ENCODE assay signal across 10 cellular contexts in the genomic region with DNA sequence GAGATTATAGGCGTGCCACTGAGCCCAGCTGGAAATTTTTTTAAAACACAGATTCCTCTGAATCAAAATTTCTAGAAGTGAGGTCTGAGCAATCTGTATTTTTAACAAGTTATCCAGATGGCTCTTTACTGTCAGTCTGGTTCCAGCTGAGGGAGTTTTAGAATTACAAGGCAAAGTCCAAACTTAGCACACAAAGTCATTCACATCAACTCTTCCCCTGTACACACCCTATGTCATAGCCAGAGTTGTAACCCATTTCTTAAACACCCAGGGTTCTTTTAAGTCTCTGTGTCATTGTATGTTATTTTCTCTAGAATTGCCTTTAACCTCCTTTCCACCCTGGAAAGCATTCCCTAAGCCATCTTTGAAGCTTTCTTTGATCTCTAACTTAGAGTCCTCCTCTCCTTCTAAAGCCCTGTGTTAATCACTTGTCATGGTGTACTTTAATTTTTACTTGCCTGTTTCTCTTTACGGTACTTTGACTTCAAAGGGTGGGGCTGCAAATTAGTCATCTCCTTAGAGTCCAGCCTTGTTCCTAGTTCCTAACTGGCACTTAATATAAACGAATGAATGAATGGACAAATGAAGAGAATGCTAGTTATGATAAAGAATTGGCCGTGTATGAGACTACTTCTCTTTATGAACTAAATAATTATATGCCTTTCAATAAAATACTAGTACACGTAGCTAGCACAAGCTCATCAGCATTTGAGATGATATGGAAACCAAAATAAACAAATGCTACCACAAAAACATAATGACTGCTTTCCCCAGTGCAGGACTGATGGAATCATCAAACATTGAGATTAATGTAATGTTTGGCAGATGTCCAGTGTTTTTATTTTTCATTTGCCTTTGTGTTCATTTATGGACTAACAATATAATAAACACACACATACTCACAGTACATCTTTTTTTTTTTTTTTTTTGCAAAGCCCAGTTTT. TPM values are rescaled to one million over a fixed set of nuclear protein-coding genes. Genes with fewer than 3 reads are reported as not detected.
A peak's percentile ranks its signal among the peaks of the same experiment; 100 is the strongest.
DNase-seq lines count a peak whose midpoint lies in the region; ATAC-seq and TF ChIP-seq lines count a peak whose summit lies in the region.
"Had no signal": no experiment of that assay in that cellular context is flagged by ENCODE, and none has a peak within 500 bp of the region (broad histone marks: within the 10 kb centered on the region; RNA-seq: fewer than 3 reads in every experiment).

No MANE protein-coding gene starts in this region.

- H3K4me1 ChIP-seq in heart right ventricle (peaks cover 0 to 45% (median 10%) of the 10 kb centered on the region in 9 donors), gastroesophageal sphincter (peaks cover 0 to 9% (median 0%) of the 10 kb centered on the region in 3 donors)

- 45 to 63% methylated on average over 5 of the region's 5 CpGs for WGBS in heart right ventricle, 2 donors
- 13 to 15% methylated on average over 3 to 5 of the region's 5 CpGs for WGBS in gastroesophageal sphincter (ENCODE audit: low coverage in 1 of 2), 2 donors

- H3K27me3 ChIP-seq in heart right ventricle (no peaks in the 10 kb centered on the region), gastroesophageal sphincter (no peaks in the 10 kb centered on the region)
- H3K27me3 ChIP-seq: adrenal gland, sigmoid colon had no signal

- TF ChIP-seq CTCF in heart right ventricle (IDR thresholded peaks at IDR 0.05) (no peak), gastroesophageal sphincter (IDR thresholded peaks at IDR 0.05) (no peak)

- H3K4me3 ChIP-seq in heart right ventricle: no peak overlapping the region
- no peak overlapping the region for H3K4me3 ChIP-seq in gastroesophageal sphincter
- H3K4me3 ChIP-seq: adrenal gland, sigmoid colon had no signal

- no peak for DNase-seq in stimulated activated naive CD8-positive, alpha-beta T cell treated with anti-CD3 and anti-CD28 coated beads, Interleukin-15, Interleukin-2, amounts not matched to agents 100 U/mL and 50 U/mL, for 24 hours
- DNase-seq in T-helper 2 cell treated with Interferon-gamma antibody and Interleukin-4, amounts not matched to agents 5 μg/mL and 100 μg/mL, for 36 hours (ENCODE audit: low spot score): no peak
- DNase-seq in heart right ventricle: no peak
- DNase-seq: adrenal gland, sigmoid colon had no signal

- peaks cover 21% of the 10 kb centered on the region for H3K36me3 Mint-ChIP-seq in stimulated activated naive CD8-positive, alpha-beta T cell treated with anti-CD3 and anti-CD28 coated beads, Interleukin-15, Interleukin-2, amounts not matched to agents 100 ng/mL and 50 ng/mL, for 24 hours (ENCODE audit: low read depth)
- H3K36me3 Mint-ChIP-seq in T-helper 2 cell treated with Interferon-gamma antibody and Interleukin-4, amounts not matched to agents 5 μg/mL and 100 μg/mL, for 36 hours (ENCODE audit: low read depth): peaks cover 28% of the 10 kb centered on the region

- H3K36me3 ChIP-seq in heart right ventricle (peaks cover 0 to 3% (median 0%) of the 10 kb centered on the region in 9 donors), gastroesophageal sphincter (no peaks in the 10 kb centered on the region)
- H3K36me3 ChIP-seq: adrenal gland, sigmoid colon had no signal

- H3K9me3 ChIP-seq in heart right ventricle: no peaks in the 10 kb centered on the region
- no peaks in the 10 kb centered on the region for H3K9me3 ChIP-seq in gastroesophageal sphincter
- H3K9me3 ChIP-seq: adrenal gland, sigmoid colon had no signal

- no peak for TF ChIP-seq POLR2A in gastroesophageal sphincter (IDR thresholded peaks at IDR 0.05)

- H3K27ac ChIP-seq in heart right ventricle (peak overlapping the region in 3 of 10 donors; percentile 10 to 45 (median 18)), gastroesophageal sphincter (no peak overlapping the region)
- H3K27ac ChIP-seq: adrenal gland, sigmoid colon had no signal

- H3K9me3 Mint-ChIP-seq in stimulated activated naive CD8-positive, alpha-beta T cell treated with anti-CD3 and anti-CD28 coated beads, Interleukin-15, Interleukin-2, amounts not matched to agents 100 ng/mL and 50 ng/mL, for 24 hours: no peaks in the 10 kb centered on the region
- no peaks in the 10 kb centered on the region for H3K9me3 Mint-ChIP-seq in T-helper 2 cell treated with Interferon-gamma antibody and Interleukin-4, amounts not matched to agents 5 μg/mL and 100 μg/mL, for 36 hours

- TF ChIP-seq EP300 in gastroesophageal sphincter (IDR thresholded peaks at IDR 0.05): no peak

- peaks cover 36% of the 10 kb centered on the region for H3K4me1 Mint-ChIP-seq in stimulated activated naive CD8-positive, alpha-beta T cell treated with anti-CD3 and anti-CD28 coated beads, Interleukin-15, Interleukin-2, amounts not matched to agents 100 ng/mL and 50 ng/mL, for 24 hours (ENCODE audit: low read depth)
- peaks cover 54% of the 10 kb centered on the region for H3K4me1 Mint-ChIP-seq in T-helper 2 cell treated with Interferon-gamma antibody and Interleukin-4, amounts not matched to agents 5 μg/mL and 100 μg/mL, for 36 hours (ENCODE audit: low read depth)

- H3K4me3 Mint-ChIP-seq in stimulated activated naive CD8-positive, alpha-beta T cell treated with anti-CD3 and anti-CD28 coated beads, Interleukin-15, Interleukin-2, amounts not matched to agents 100 ng/mL and 50 ng/mL, for 24 hours: no peak overlapping the region
- peak overlapping the region; percentile 75 for H3K4me3 Mint-ChIP-seq in T-helper 2 cell treated with Interferon-gamma antibody and Interleukin-4, amounts not matched to agents 5 μg/mL and 100 μg/mL, for 36 hours

- no peak for ATAC-seq in stimulated activated naive CD8-positive, alpha-beta T cell treated with anti-CD3 and anti-CD28 coated beads, Interleukin-15, Interleukin-2, amounts not matched to agents 100 U/mL and 50 U/mL, for 24 hours
- ATAC-seq in heart right ventricle (peak in 6 of 8 donors; percentile 46 to 67 (median 58)), HG03039 (IDR thresholded peaks at IDR 0.05; ENCODE audit: unreplicated experiment) (no peak), HG02938 (IDR thresholded peaks at IDR 0.05; ENCODE audit: unreplicated experiment) (no peak), gastroesophageal sphincter (no peak), HG03139 (IDR thresholded peaks at IDR 0.05; ENCODE audit: unreplicated experiment) (no peak)

- intact Hi-C loops in heart right ventricle (cut with DNase I): no loop called here

- H3K27ac Mint-ChIP-seq in stimulated activated naive CD8-positive, alpha-beta T cell treated with anti-CD3 and anti-CD28 coated beads, Interleukin-15, Interleukin-2, amounts not matched to agents 100 ng/mL and 50 ng/mL, for 24 hours: peak overlapping the region; percentile 34
- H3K27ac Mint-ChIP-seq in T-helper 2 cell treated with Interferon-gamma antibody and Interleukin-4, amounts not matched to agents 5 μg/mL and 100 μg/mL, for 36 hours: peak overlapping the region; percentile 90

- no peaks in the 10 kb centered on the region for H3K27me3 Mint-ChIP-seq in stimulated activated naive CD8-positive, alpha-beta T cell treated with anti-CD3 and anti-CD28 coated beads, Interleukin-15, Interleukin-2, amounts not matched to agents 100 ng/mL and 50 ng/mL, for 24 hours
- H3K27me3 Mint-ChIP-seq in T-helper 2 cell treated with Interferon-gamma antibody and Interleukin-4, amounts not matched to agents 5 μg/mL and 100 μg/mL, for 36 hours (ENCODE audit: low read depth): no peaks in the 10 kb centered on the region

RNA-seq across cellular contexts. Expression of a gene that starts 12.0 kb away (rescaled TPM):
- total RNA-seq in heart right ventricle: 100 to 1,000 TPM in 9 of 10 donors, 10 to 100 TPM in 1; 97.0 to 167 (median 116) TPM
- polyA plus RNA-seq in heart right ventricle: 10 to 100 TPM; 12.7 to 68.8 TPM
- total RNA-seq in gastroesophageal sphincter: 100 to 1,000 TPM; 181 to 266 (median 200) TPM

Comparison
In these comparisons a context has a peak if more than half of its experiments do, and no peak if none do; other contexts are left out.
1. ATAC-seq: peak in heart right ventricle (6 of 8); none in stimulated activated naive CD8-positive, alpha-beta T cell treated with anti-CD3 and anti-CD28 coated beads, Interleukin-15, Interleukin-2, amounts not matched to agents 100 U/mL and 50 U/mL, for 24 hours (single experiment), HG03039 (single experiment), HG02938 (single experiment), gastroesophageal sphincter (single experiment) and HG03139 (single experiment).